22 cellular contexts compared by ENCODE assay signal in the genomic region with DNA sequence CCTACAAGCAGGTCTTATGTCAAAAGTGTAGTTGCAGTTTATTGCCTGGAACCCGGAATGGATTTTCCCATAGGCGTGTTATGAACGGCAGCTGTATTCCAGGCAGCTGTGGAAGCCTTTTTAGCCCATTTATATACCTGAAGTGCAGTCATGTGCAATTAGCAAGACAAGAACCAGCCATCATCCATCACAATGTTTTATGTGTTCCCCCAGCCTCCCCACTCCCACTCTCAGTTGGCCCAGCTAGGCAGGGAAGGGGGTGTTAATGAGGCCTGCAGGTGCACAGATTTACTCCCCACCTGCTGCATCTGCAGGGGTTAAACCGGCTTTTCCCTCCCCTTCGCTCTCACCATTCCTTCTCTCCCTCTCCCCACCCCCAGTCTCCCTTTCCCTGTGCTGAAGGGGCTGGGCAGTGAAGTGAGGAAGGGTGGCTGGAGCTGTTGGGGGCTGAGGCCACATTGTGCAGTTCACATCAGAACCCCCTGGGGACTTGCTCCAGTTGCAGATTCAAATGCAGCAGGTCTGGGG.
DNase-seq lines count a peak whose midpoint lies in the region; ATAC-seq and TF ChIP-seq lines count a peak whose summit lies in the region.
"Had no signal": no experiment of that assay in that cellular context is flagged by ENCODE, and none has a peak within 500 bp of the region (broad histone marks: within the 10 kb centered on the region; RNA-seq: fewer than 3 reads in every experiment).

No MANE protein-coding gene starts in this region.

- H3K27me3 Mint-ChIP-seq in activated naive CD4-positive, alpha-beta T cell treated with anti-CD3 and anti-CD28 coated beads for 36 hours (ENCODE audit: low read depth), result no peaks in the 10 kb centered on the region
- H3K27me3 Mint-ChIP-seq in CD4-positive, alpha-beta memory T cell, result no peaks in the 10 kb centered on the region
- H3K27me3 Mint-ChIP-seq: activated CD8-positive, alpha-beta T cell treated with anti-CD3 and anti-CD28 coated beads for 36 hours; dendritic cell treated with granulocyte-macrophage colony-stimulating factor and Interleukin-4, amounts not matched to agents 40 ng/mL and 50 ng/mL, for 4 days had no signal

- no peak overlapping the region for H3K4me3 Mint-ChIP-seq in activated naive CD4-positive, alpha-beta T cell treated with anti-CD3 and anti-CD28 coated beads for 36 hours
- H3K4me3 Mint-ChIP-seq in CD4-positive, alpha-beta memory T cell, result no peak overlapping the region
- H3K4me3 Mint-ChIP-seq: activated CD8-positive, alpha-beta T cell treated with anti-CD3 and anti-CD28 coated beads for 36 hours; dendritic cell treated with granulocyte-macrophage colony-stimulating factor and Interleukin-4, amounts not matched to agents 40 ng/mL and 50 ng/mL, for 4 days; T-helper 2 cell treated with Interferon-gamma antibody and Interleukin-4, amounts not matched to agents 5 μg/mL and 100 μg/mL, for 36 hours had no signal

- no peak overlapping the region for H3K27ac Mint-ChIP-seq in activated naive CD4-positive, alpha-beta T cell treated with anti-CD3 and anti-CD28 coated beads for 36 hours
- no peak overlapping the region for H3K27ac Mint-ChIP-seq in CD4-positive, alpha-beta memory T cell
- H3K27ac Mint-ChIP-seq: activated CD8-positive, alpha-beta T cell treated with anti-CD3 and anti-CD28 coated beads for 36 hours; dendritic cell treated with granulocyte-macrophage colony-stimulating factor and Interleukin-4, amounts not matched to agents 40 ng/mL and 50 ng/mL, for 4 days; T-helper 2 cell treated with Interferon-gamma antibody and Interleukin-4, amounts not matched to agents 5 μg/mL and 100 μg/mL, for 36 hours had no signal

- H3K27ac ChIP-seq in cardiac muscle cell, result peak overlapping the region; percentile 96
- no peak overlapping the region for H3K27ac ChIP-seq in CD4-positive, alpha-beta memory T cell (ENCODE audit: low read depth, low read length)
- H3K27ac ChIP-seq: heart right ventricle, HL-60 had no signal

- H3K4me1 Mint-ChIP-seq in activated naive CD4-positive, alpha-beta T cell treated with anti-CD3 and anti-CD28 coated beads for 36 hours (ENCODE audit: low read depth), result no peaks in the 10 kb centered on the region
- H3K4me1 Mint-ChIP-seq in CD4-positive, alpha-beta memory T cell, result no peaks in the 10 kb centered on the region

- CTCF ChIA-PET in activated naive CD4-positive, alpha-beta T cell treated with anti-CD3 and anti-CD28 coated beads for 36 hours (lab: Charles Lee), result no interaction called here
- CTCF ChIA-PET in CD4-positive, alpha-beta memory T cell (lab: Charles Lee; ENCODE audit: partially characterized antibody), result no interaction called here

- H3K9me3 Mint-ChIP-seq in activated naive CD4-positive, alpha-beta T cell treated with anti-CD3 and anti-CD28 coated beads for 36 hours, result no peaks in the 10 kb centered on the region
- H3K9me3 Mint-ChIP-seq in CD4-positive, alpha-beta memory T cell, result no peaks in the 10 kb centered on the region
- H3K9me3 Mint-ChIP-seq: activated CD8-positive, alpha-beta T cell treated with anti-CD3 and anti-CD28 coated beads for 36 hours; dendritic cell treated with granulocyte-macrophage colony-stimulating factor and Interleukin-4, amounts not matched to agents 40 ng/mL and 50 ng/mL, for 4 days; T-helper 2 cell treated with Interferon-gamma antibody and Interleukin-4, amounts not matched to agents 5 μg/mL and 100 μg/mL, for 36 hours had no signal

- H3K36me3 Mint-ChIP-seq in activated naive CD4-positive, alpha-beta T cell treated with anti-CD3 and anti-CD28 coated beads for 36 hours (ENCODE audit: low read depth), result peaks cover 48% of the 10 kb centered on the region
- H3K36me3 Mint-ChIP-seq in CD4-positive, alpha-beta memory T cell, result peaks cover 8 to 29% of the 10 kb centered on the region in 2 donors

- peaks cover 33% of the 10 kb centered on the region for H3K4me1 ChIP-seq in cardiac muscle cell (ENCODE audit: low read depth)
- no peaks in the 10 kb centered on the region for H3K4me1 ChIP-seq in CD4-positive, alpha-beta memory T cell (ENCODE audit: insufficient read depth, low read length)
- H3K4me1 ChIP-seq: BE2C had no signal

- no peak overlapping the region for H3K4me3 ChIP-seq in cardiac muscle cell
- H3K4me3 ChIP-seq in CD4-positive, alpha-beta memory T cell (ENCODE audit: low read length in 2 of 2), result no peak overlapping the region
- H3K4me3 ChIP-seq: A549, heart right ventricle, lung had no signal

- POLR2A ChIA-PET in CD4-positive, alpha-beta memory T cell (lab: Charles Lee; ENCODE audit: partially characterized antibody), result no interaction called here

- intact Hi-C loops in left ventricle myocardium superior (cut with micrococcal nuclease), result no loop called here
- intact Hi-C loops in activated naive CD4-positive, alpha-beta T cell treated with anti-CD3 and anti-CD28 coated beads for 36 hours (cut with micrococcal nuclease), result no loop called here
- intact Hi-C loops in CD4-positive, alpha-beta memory T cell (cut with micrococcal nuclease), result no loop called here

- TF ChIP-seq CTCF in cardiac muscle cell (IDR thresholded peaks at IDR 0.05; ENCODE audit: low read depth, low read length), result no peak

- H3K36me3 ChIP-seq in cardiac muscle cell, result no peaks in the 10 kb centered on the region
- peaks cover 2% of the 10 kb centered on the region for H3K36me3 ChIP-seq in CD4-positive, alpha-beta memory T cell (ENCODE audit: insufficient read depth, low read length)

- no peaks in the 10 kb centered on the region for H3K27me3 ChIP-seq in cardiac muscle cell
- H3K27me3 ChIP-seq in CD4-positive, alpha-beta memory T cell (ENCODE audit: insufficient read depth, low read length), result no peaks in the 10 kb centered on the region
- H3K27me3 ChIP-seq: BE2C, heart right ventricle had no signal

- DNase-seq in cardiac muscle cell (ENCODE audit: low read depth in 1 of 2, low spot score in 1 of 2) (no peak), left ventricle myocardium superior (no peak), NCI-H2227 treated with DMSO at 0.1 percent for 48 hours (lab: John Stamatoyannopoulos, UW) (peak; percentile 35), iPS-NIHi7 (ENCODE audit: extremely low spot score) (peak; percentile 38), NCI-H82 (lab: John Stamatoyannopoulos, UW) (no peak)
- DNase-seq in activated naive CD4-positive, alpha-beta T cell treated with anti-CD3 and anti-CD28 coated beads for 36 hours, result no peak
- no peak for DNase-seq in CD4-positive, alpha-beta memory T cell
- DNase-seq: activated CD4-positive, CD25-positive, alpha-beta regulatory T cell; activated CD8-positive, alpha-beta T cell treated with anti-CD3 and anti-CD28 coated beads for 36 hours; activated naive CD4-positive, alpha-beta T cell; activated T-cell treated with anti-CD3 and anti-CD28 coated beads, Interleukin-2, amount 50 U/mL, for 1 hour; amniotic stem cell; BE2C; heart right ventricle; SK-N-SH had no signal

- no peaks in the 10 kb centered on the region for H3K9me3 ChIP-seq in cardiac muscle cell (ENCODE audit: low read depth)
- H3K9me3 ChIP-seq in CD4-positive, alpha-beta memory T cell (ENCODE audit: control insufficient read depth in 1 of 2, low read length in 2 of 2), result no peaks in the 10 kb centered on the region
- H3K9me3 ChIP-seq: A549, BE2C, heart right ventricle, SK-N-SH had no signal

- no peak for ATAC-seq in left ventricle myocardium superior
- ATAC-seq in GM18868 (IDR thresholded peaks at IDR 0.05; ENCODE audit: unreplicated experiment), result no peak
- ATAC-seq: A549; activated CD8-positive, alpha-beta T cell treated with anti-CD3 and anti-CD28 coated beads for 36 hours; heart right ventricle; right cardiac atrium had no signal

Comparison
In these comparisons a context has a peak if more than half of its experiments do, and no peak if none do; other contexts are left out.
1. DNase-seq: peak in NCI-H2227 treated with DMSO at 0.1 percent for 48 hours (single experiment) and iPS-NIHi7 (single experiment); none in cardiac muscle cell (0 of 2), left ventricle myocardium superior (single experiment), activated naive CD4-positive, alpha-beta T cell treated with anti-CD3 and anti-CD28 coated beads for 36 hours (single experiment), CD4-positive, alpha-beta memory T cell (0 of 5) and NCI-H82 (single experiment).